Comparison of ENCODE assay signal across 3 cellular contexts in the genomic region with DNA sequence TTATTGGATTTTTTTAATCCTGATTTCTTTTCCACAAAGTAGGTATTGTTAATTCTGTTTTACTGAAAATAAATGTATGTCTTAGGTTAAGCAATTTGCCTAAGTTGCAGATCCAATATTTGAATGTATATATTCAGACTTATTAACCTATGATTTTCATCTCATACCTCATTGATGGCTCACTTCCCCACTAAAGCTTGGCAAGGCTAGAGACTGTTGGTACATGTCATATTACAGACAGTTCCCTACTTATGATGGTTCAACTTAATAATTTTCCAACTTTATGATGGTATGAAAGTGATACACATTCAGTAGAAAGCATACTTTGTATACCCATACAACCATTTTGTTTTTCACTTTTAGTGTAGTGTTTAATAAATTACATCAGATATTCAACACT.
TF ChIP-seq lines count a peak whose summit lies in the region.

No MANE protein-coding gene starts in this region.

TF ChIP-seq in HCT116, 20 proteins besides CTCF, POLR2A, EP300 and RAD21:
- TF ChIP-seq EGR1 (IDR thresholded peaks at IDR 0.05; ENCODE audit: low read depth) (no peak), CEBPB (IDR thresholded peaks at IDR 0.05; ENCODE audit: low read depth) (no peak), EZH2phosphoT487 (IDR thresholded peaks at IDR 0.05; ENCODE audit: borderline replicate concordance) (no peak), SIN3A (IDR thresholded peaks at IDR 0.05; ENCODE audit: low read depth) (no peak), EZH2 (IDR thresholded peaks at IDR 0.05) (no peak), CBX3 (IDR thresholded peaks at IDR 0.05; ENCODE audit: low read depth) (no peak), ZNF274 (IDR thresholded peaks at IDR 0.05; ENCODE audit: low read depth, low read length) (no peak), ELF1 (IDR thresholded peaks at IDR 0.05; ENCODE audit: borderline replicate concordance, low read depth) (no peak), SRF (IDR thresholded peaks at IDR 0.05; ENCODE audit: low read depth) (no peak), SP1 (IDR thresholded peaks at IDR 0.05; ENCODE audit: low read depth) (no peak)
- TF ChIP-seq, protein P1, sequence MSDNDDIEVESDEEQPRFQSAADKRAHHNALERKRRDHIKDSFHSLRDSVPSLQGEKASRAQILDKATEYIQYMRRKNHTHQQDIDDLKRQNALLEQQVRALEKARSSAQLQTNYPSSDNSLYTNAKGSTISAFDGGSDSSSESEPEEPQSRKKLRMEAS (IDR thresholded peaks at IDR 0.05): no peak
- TF ChIP-seq, protein P2, sequence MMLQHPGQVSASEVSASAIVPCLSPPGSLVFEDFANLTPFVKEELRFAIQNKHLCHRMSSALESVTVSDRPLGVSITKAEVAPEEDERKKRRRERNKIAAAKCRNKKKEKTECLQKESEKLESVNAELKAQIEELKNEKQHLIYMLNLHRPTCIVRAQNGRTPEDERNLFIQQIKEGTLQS (IDR thresholded peaks at IDR 0.05): no peak
- TF ChIP-seq, protein P3, sequence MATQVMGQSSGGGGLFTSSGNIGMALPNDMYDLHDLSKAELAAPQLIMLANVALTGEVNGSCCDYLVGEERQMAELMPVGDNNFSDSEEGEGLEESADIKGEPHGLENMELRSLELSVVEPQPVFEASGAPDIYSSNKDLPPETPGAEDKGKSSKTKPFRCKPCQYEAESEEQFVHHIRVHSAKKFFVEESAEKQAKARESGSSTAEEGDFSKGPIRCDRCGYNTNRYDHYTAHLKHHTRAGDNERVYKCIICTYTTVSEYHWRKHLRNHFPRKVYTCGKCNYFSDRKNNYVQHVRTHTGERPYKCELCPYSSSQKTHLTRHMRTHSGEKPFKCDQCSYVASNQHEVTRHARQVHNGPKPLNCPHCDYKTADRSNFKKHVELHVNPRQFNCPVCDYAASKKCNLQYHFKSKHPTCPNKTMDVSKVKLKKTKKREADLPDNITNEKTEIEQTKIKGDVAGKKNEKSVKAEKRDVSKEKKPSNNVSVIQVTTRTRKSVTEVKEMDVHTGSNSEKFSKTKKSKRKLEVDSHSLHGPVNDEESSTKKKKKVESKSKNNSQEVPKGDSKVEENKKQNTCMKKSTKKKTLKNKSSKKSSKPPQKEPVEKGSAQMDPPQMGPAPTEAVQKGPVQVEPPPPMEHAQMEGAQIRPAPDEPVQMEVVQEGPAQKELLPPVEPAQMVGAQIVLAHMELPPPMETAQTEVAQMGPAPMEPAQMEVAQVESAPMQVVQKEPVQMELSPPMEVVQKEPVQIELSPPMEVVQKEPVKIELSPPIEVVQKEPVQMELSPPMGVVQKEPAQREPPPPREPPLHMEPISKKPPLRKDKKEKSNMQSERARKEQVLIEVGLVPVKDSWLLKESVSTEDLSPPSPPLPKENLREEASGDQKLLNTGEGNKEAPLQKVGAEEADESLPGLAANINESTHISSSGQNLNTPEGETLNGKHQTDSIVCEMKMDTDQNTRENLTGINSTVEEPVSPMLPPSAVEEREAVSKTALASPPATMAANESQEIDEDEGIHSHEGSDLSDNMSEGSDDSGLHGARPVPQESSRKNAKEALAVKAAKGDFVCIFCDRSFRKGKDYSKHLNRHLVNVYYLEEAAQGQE (IDR thresholded peaks at IDR 0.05; ENCODE audit: low read depth): no peak

TF ChIP-seq in SK-N-SH treated with all-trans-retinoic acid at 6 μM for 48 hours, 23 proteins besides CTCF, POLR2A, EP300 and RAD21 (continues in another document):
- TF ChIP-seq ISL1 (CRISPR knock-in tag; IDR thresholded peaks at IDR 0.05) (no peak), ZNF8 (CRISPR knock-in tag; IDR thresholded peaks at IDR 0.05) (no peak), ZFP3 (CRISPR knock-in tag; IDR thresholded peaks at IDR 0.05) (no peak), GLIS3 (CRISPR knock-in tag; IDR thresholded peaks at IDR 0.05) (no peak), SNAI2 (CRISPR knock-in tag; IDR thresholded peaks at IDR 0.05) (no peak), ARNTL (CRISPR knock-in tag; IDR thresholded peaks at IDR 0.05; ENCODE audit: borderline replicate concordance, low read depth) (no peak), ZNF565 (CRISPR knock-in tag; conservative IDR thresholded peaks at IDR 0.05; ENCODE audit: low read depth) (no peak), BACH2 (CRISPR knock-in tag; IDR thresholded peaks at IDR 0.05; ENCODE audit: borderline replicate concordance) (no peak), CSDC2 (CRISPR knock-in tag; IDR thresholded peaks at IDR 0.05) (no peak), RARB (CRISPR knock-in tag; IDR thresholded peaks at IDR 0.05) (no peak)
- TF ChIP-seq, protein P4, sequence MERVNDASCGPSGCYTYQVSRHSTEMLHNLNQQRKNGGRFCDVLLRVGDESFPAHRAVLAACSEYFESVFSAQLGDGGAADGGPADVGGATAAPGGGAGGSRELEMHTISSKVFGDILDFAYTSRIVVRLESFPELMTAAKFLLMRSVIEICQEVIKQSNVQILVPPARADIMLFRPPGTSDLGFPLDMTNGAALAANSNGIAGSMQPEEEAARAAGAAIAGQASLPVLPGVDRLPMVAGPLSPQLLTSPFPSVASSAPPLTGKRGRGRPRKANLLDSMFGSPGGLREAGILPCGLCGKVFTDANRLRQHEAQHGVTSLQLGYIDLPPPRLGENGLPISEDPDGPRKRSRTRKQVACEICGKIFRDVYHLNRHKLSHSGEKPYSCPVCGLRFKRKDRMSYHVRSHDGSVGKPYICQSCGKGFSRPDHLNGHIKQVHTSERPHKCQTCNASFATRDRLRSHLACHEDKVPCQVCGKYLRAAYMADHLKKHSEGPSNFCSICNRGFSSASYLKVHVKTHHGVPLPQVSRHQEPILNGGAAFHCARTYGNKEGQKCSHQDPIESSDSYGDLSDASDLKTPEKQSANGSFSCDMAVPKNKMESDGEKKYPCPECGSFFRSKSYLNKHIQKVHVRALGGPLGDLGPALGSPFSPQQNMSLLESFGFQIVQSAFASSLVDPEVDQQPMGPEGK (CRISPR knock-in tag; IDR thresholded peaks at IDR 0.05; ENCODE audit: borderline replicate concordance): no peak
- TF ChIP-seq, protein P5, sequence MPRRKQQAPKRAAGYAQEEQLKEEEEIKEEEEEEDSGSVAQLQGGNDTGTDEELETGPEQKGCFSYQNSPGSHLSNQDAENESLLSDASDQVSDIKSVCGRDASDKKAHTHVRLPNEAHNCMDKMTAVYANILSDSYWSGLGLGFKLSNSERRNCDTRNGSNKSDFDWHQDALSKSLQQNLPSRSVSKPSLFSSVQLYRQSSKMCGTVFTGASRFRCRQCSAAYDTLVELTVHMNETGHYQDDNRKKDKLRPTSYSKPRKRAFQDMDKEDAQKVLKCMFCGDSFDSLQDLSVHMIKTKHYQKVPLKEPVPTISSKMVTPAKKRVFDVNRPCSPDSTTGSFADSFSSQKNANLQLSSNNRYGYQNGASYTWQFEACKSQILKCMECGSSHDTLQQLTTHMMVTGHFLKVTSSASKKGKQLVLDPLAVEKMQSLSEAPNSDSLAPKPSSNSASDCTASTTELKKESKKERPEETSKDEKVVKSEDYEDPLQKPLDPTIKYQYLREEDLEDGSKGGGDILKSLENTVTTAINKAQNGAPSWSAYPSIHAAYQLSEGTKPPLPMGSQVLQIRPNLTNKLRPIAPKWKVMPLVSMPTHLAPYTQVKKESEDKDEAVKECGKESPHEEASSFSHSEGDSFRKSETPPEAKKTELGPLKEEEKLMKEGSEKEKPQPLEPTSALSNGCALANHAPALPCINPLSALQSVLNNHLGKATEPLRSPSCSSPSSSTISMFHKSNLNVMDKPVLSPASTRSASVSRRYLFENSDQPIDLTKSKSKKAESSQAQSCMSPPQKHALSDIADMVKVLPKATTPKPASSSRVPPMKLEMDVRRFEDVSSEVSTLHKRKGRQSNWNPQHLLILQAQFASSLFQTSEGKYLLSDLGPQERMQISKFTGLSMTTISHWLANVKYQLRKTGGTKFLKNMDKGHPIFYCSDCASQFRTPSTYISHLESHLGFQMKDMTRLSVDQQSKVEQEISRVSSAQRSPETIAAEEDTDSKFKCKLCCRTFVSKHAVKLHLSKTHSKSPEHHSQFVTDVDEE (CRISPR knock-in tag; IDR thresholded peaks at IDR 0.05): no peak
- TF ChIP-seq, protein P6, sequence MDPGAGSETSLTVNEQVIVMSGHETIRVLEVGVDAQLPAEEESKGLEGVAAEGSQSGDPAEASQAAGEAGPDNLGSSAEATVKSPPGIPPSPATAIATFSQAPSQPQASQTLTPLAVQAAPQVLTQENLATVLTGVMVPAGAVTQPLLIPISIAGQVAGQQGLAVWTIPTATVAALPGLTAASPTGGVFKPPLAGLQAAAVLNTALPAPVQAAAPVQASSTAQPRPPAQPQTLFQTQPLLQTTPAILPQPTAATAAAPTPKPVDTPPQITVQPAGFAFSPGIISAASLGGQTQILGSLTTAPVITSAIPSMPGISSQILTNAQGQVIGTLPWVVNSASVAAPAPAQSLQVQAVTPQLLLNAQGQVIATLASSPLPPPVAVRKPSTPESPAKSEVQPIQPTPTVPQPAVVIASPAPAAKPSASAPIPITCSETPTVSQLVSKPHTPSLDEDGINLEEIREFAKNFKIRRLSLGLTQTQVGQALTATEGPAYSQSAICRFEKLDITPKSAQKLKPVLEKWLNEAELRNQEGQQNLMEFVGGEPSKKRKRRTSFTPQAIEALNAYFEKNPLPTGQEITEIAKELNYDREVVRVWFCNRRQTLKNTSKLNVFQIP (CRISPR knock-in tag; IDR thresholded peaks at IDR 0.05; ENCODE audit: borderline replicate concordance, low read depth): no peak

TF ChIP-seq in endothelial cell of umbilical vein, 7 proteins besides CTCF, POLR2A, EP300 and RAD21:
- TF ChIP-seq MYC (IDR thresholded peaks at IDR 0.05; ENCODE audit: low read depth, low read length): no peak
- no peak for TF ChIP-seq FOS (IDR thresholded peaks at IDR 0.05; ENCODE audit: borderline replicate concordance, insufficient read depth, low read length)
- no peak for TF ChIP-seq EZH2 (IDR thresholded peaks at IDR 0.05; ENCODE audit: borderline replicate concordance, low read depth, low read length, severe bottlenecking)
- no peak for TF ChIP-seq GATA2 (IDR thresholded peaks at IDR 0.05; ENCODE audit: insufficient read depth, insufficient read length, low read depth, low read length)
- TF ChIP-seq, protein P1 (IDR thresholded peaks at IDR 0.05; ENCODE audit: insufficient read depth, insufficient read length): no peak
- no peak for TF ChIP-seq JUN (IDR thresholded peaks at IDR 0.05; ENCODE audit: borderline replicate concordance, insufficient read depth, insufficient read length, low read depth)
- TF ChIP-seq POLR2AphosphoS5 (IDR thresholded peaks at IDR 0.05; ENCODE audit: insufficient read depth, low read depth, low read length): no peak
